ENCODE assay signal across 14 cellular contexts in the genomic region with DNA sequence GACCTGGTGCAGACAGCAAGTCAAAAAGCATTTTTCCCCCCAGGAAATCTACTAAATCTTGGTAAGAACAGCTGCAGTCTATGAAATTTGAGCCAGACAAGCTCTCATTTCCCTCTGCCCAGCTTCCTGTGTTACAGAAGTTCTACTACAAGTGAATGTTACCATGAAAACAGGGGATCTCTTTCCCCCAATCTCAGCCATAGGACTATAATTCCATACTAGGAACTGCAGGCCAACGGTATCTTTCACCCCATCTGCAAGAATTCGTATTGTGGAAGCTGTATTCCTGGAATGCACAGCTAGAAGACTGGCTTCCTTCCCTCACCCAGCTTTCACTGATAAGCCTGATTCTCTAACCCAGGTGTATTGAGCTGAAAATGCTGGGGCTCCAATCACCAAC.
A peak's percentile ranks its signal among the peaks of the same experiment; 100 is the strongest.
DNase-seq lines count a peak whose midpoint lies in the region; ATAC-seq and TF ChIP-seq lines count a peak whose summit lies in the region.
"Had no signal": no experiment of that assay in that cellular context is flagged by ENCODE, and none has a peak within 500 bp of the region (broad histone marks: within the 10 kb centered on the region; RNA-seq: fewer than 3 reads in every experiment).

No MANE protein-coding gene starts in this region.

- 24 to 37% (median 31%) methylated on average over 2 of the region's 2 CpGs for WGBS in spleen, 5 donors

- H3K27ac ChIP-seq in RWPE2 (ENCODE audit: poor library complexity, severe bottlenecking) (no peak overlapping the region), spleen (no peak overlapping the region)

- intact Hi-C loops in spleen (cut with DNase I; ENCODE audit: low total_unique reads), result no loop called here
- intact Hi-C loops in activated CD8-positive, alpha-beta T cell treated with anti-CD3 and anti-CD28 coated beads for 36 hours (cut with micrococcal nuclease), result no loop called here

- DNase-seq in DMS 273 (lab: John Stamatoyannopoulos, UW; ENCODE audit: unreplicated experiment), result peak; percentile 82
- DNase-seq in Kasumi-1 (lab: John Stamatoyannopoulos, UW), result peak; percentile 28 to 56
- no peak for DNase-seq in RWPE2 (ENCODE audit: low spot score)
- DNase-seq in fibroblast of pulmonary artery (ENCODE audit: low read depth), result peak; percentile 2
- no peak for DNase-seq in spleen
- no peak for DNase-seq in activated CD8-positive, alpha-beta T cell treated with anti-CD3 and anti-CD28 coated beads for 36 hours
- DNase-seq in HT-29 (ENCODE audit: low spot score), result no peak
- DNase-seq: activated naive CD4-positive, alpha-beta T cell treated with anti-CD3 and anti-CD28 coated beads, Interleukin-2, amount 10 ng/mL, durations not matched to agents 7 days and 5 days; COR-L47; immature natural killer cell; NCI-H1694; posterior cingulate gyrus; stimulated activated CD4-positive, alpha-beta T cell treated with anti-CD3 and anti-CD28 coated beads, Interleukin-12 subunit alpha, Interleukin-12 subunit beta, amount 100 ng/mL, for 4 hours had no signal

- no peaks in the 10 kb centered on the region for H3K9me3 ChIP-seq in RWPE2 (ENCODE audit: severe bottlenecking)
- no peaks in the 10 kb centered on the region for H3K9me3 ChIP-seq in spleen

- H3K4me3 Mint-ChIP-seq in activated CD8-positive, alpha-beta T cell treated with anti-CD3 and anti-CD28 coated beads for 36 hours, result no peak overlapping the region
- H3K4me3 Mint-ChIP-seq: activated naive CD4-positive, alpha-beta T cell treated with anti-CD3 and anti-CD28 coated beads, Interleukin-2, amount 10 ng/mL, durations not matched to agents 7 days and 5 days; immature natural killer cell had no signal

- CTCF ChIA-PET in activated CD8-positive, alpha-beta T cell treated with anti-CD3 and anti-CD28 coated beads for 36 hours (lab: Charles Lee), result interaction anchor here (0.9 kb wide), 1 partner anchor 9 kb away, joined by 3 read pairs; no protein-coding TSS in a partner anchor

- H3K4me3 ChIP-seq in RWPE2 (ENCODE audit: severe bottlenecking), result no peak overlapping the region
- no peak overlapping the region for H3K4me3 ChIP-seq in fibroblast of pulmonary artery (replicated peaks; ENCODE audit: low read depth, low read length)
- H3K4me3 ChIP-seq in spleen, result no peak overlapping the region

- H3K4me1 ChIP-seq in RWPE2 (ENCODE audit: insufficient read depth, poor library complexity, severe bottlenecking), result peaks cover 3% of the 10 kb centered on the region
- H3K4me1 ChIP-seq in spleen, result no peaks in the 10 kb centered on the region

- no peak for TF ChIP-seq POLR2A in spleen (IDR thresholded peaks at IDR 0.05)

- ATAC-seq in RWPE2 (ENCODE audit: low read depth) (0 out of 3 replicates have a peak, but pooled peaks have one; percentile 19), GM18520 (IDR thresholded peaks at IDR 0.05; ENCODE audit: unreplicated experiment) (no peak)
- ATAC-seq in activated CD8-positive, alpha-beta T cell treated with anti-CD3 and anti-CD28 coated beads for 36 hours, result no peak

- H3K27me3 Mint-ChIP-seq in activated CD8-positive, alpha-beta T cell treated with anti-CD3 and anti-CD28 coated beads for 36 hours, result no peaks in the 10 kb centered on the region
- H3K27me3 Mint-ChIP-seq: activated naive CD4-positive, alpha-beta T cell treated with anti-CD3 and anti-CD28 coated beads, Interleukin-2, amount 10 ng/mL, durations not matched to agents 7 days and 5 days had no signal

- TF ChIP-seq CTCF in RWPE2 (IDR thresholded peaks at IDR 0.05; ENCODE audit: poor library complexity, severe bottlenecking) (no peak), fibroblast of pulmonary artery (IDR thresholded peaks at IDR 0.05; ENCODE audit: low read length, missing control alignments) (no peak), spleen (IDR thresholded peaks at IDR 0.05 in 8 of 11, conservative IDR thresholded peaks at IDR 0.05 in 3 of 11) (no peak)
- TF ChIP-seq CTCF in activated CD8-positive, alpha-beta T cell treated with anti-CD3 and anti-CD28 coated beads for 36 hours (IDR thresholded peaks at IDR 0.05), result no peak

- H3K9me3 Mint-ChIP-seq in activated CD8-positive, alpha-beta T cell treated with anti-CD3 and anti-CD28 coated beads for 36 hours, result peaks cover 5% of the 10 kb centered on the region
- H3K9me3 Mint-ChIP-seq: activated naive CD4-positive, alpha-beta T cell treated with anti-CD3 and anti-CD28 coated beads, Interleukin-2, amount 10 ng/mL, durations not matched to agents 7 days and 5 days had no signal

- POLR2A ChIA-PET in activated CD8-positive, alpha-beta T cell treated with anti-CD3 and anti-CD28 coated beads for 36 hours (lab: Charles Lee), result no interaction called here

- H3K36me3 ChIP-seq in RWPE2 (ENCODE audit: low read depth) (no peaks in the 10 kb centered on the region), spleen (no peaks in the 10 kb centered on the region)

- H3K4me1 Mint-ChIP-seq in activated CD8-positive, alpha-beta T cell treated with anti-CD3 and anti-CD28 coated beads for 36 hours (ENCODE audit: low read depth), result no peaks in the 10 kb centered on the region
- H3K4me1 Mint-ChIP-seq: activated naive CD4-positive, alpha-beta T cell treated with anti-CD3 and anti-CD28 coated beads, Interleukin-2, amount 10 ng/mL, durations not matched to agents 7 days and 5 days; immature natural killer cell had no signal

- H3K36me3 Mint-ChIP-seq in activated CD8-positive, alpha-beta T cell treated with anti-CD3 and anti-CD28 coated beads for 36 hours (ENCODE audit: low read depth), result no peaks in the 10 kb centered on the region
- H3K36me3 Mint-ChIP-seq: activated naive CD4-positive, alpha-beta T cell treated with anti-CD3 and anti-CD28 coated beads, Interleukin-2, amount 10 ng/mL, durations not matched to agents 7 days and 5 days; immature natural killer cell had no signal

- H3K27me3 ChIP-seq in RWPE2 (ENCODE audit: insufficient read depth, poor library complexity, severe bottlenecking) (no peaks in the 10 kb centered on the region), spleen (replicated peaks in 1 of 7) (no peaks in the 10 kb centered on the region)

- no peak overlapping the region for H3K27ac Mint-ChIP-seq in activated CD8-positive, alpha-beta T cell treated with anti-CD3 and anti-CD28 coated beads for 36 hours
- H3K27ac Mint-ChIP-seq: activated naive CD4-positive, alpha-beta T cell treated with anti-CD3 and anti-CD28 coated beads, Interleukin-2, amount 10 ng/mL, durations not matched to agents 7 days and 5 days; immature natural killer cell had no signal

Comparison
In these comparisons a context has a peak if more than half of its experiments do, and no peak if none do; other contexts are left out.
1. DNase-seq: peak in DMS 273 (single experiment), Kasumi-1 (2 of 2) and fibroblast of pulmonary artery (single experiment); none in RWPE2 (single experiment), spleen (single experiment), activated CD8-positive, alpha-beta T cell treated with anti-CD3 and anti-CD28 coated beads for 36 hours (single experiment) and HT-29 (single experiment).